Comparison of ENCODE assay signal across 8 cellular contexts in genomic region chr20:17505664-17506517, GRCh38. TPM values are rescaled to one million over a fixed set of nuclear protein-coding genes. Genes with fewer than 3 reads are reported as not detected.
A peak's percentile ranks its signal among the peaks of the same experiment; 100 is the strongest.
DNase-seq lines count a peak whose midpoint lies in the region; ATAC-seq lines count a peak whose summit lies in the region.

No MANE protein-coding gene starts in this region.

- H3K27ac ChIP-seq in iPS-20b (ENCODE audit: low read length) = no peak overlapping the region

- peak overlapping the region; percentile 18 for H3K27ac Mint-ChIP-seq in activated naive CD4-positive, alpha-beta T cell treated with anti-CD3 and anti-CD28 coated beads for 36 hours

- H3K4me3 Mint-ChIP-seq in activated naive CD4-positive, alpha-beta T cell treated with anti-CD3 and anti-CD28 coated beads for 36 hours = peak overlapping the region; percentile 73

- H3K27me3 ChIP-seq in MG63 (no peaks in the 10 kb centered on the region), iPS-20b (ENCODE audit: insufficient read depth, low read length) (peaks cover 7% of the 10 kb centered on the region)

- H3K9ac ChIP-seq in ES-I3 (ENCODE audit: low read depth, low read length) (peak overlapping the region; percentile 50; the same call in 1 of the 2 replicates), iPS-20b (ENCODE audit: low read depth, low read length) (peak overlapping the region; percentile 37; the same call in 1 of the 2 replicates)

- DNase-seq in MG63 (peak; percentile 48), DMS53 (lab: John Stamatoyannopoulos, UW) (no peak), GM19240 (ENCODE audit: insufficient read length, low spot score) (no peak)
- DNase-seq in activated naive CD4-positive, alpha-beta T cell treated with anti-CD3 and anti-CD28 coated beads for 36 hours = peak; percentile 66
- DNase-seq in stimulated activated CD8-positive, alpha-beta memory T cell treated with anti-CD3 and anti-CD28 coated beads, Interleukin-12 subunit alpha, Interleukin-12 subunit beta, amount 100 ng/mL, for 4 hours (ENCODE audit: low read depth) = peak; percentile 54

- H3K36me3 Mint-ChIP-seq in activated naive CD4-positive, alpha-beta T cell treated with anti-CD3 and anti-CD28 coated beads for 36 hours (ENCODE audit: low read depth) = no peaks in the 10 kb centered on the region

- H3K4me1 ChIP-seq in ES-I3 (ENCODE audit: insufficient read depth, low read length) = peaks cover 5% of the 10 kb centered on the region; the same call in 1 of the 2 replicates
- no peaks in the 10 kb centered on the region for H3K4me1 ChIP-seq in iPS-20b (ENCODE audit: insufficient read depth, low read length)

- CTCF ChIA-PET in activated naive CD4-positive, alpha-beta T cell treated with anti-CD3 and anti-CD28 coated beads for 36 hours (lab: Charles Lee) = interaction anchor here (0.7 to 3.1 kb wide), 25 partner anchors 8 to 704 kb away, joined by 3 to 17 read pairs (median 6); partner anchors contain the start of genes BFSP1, DSTN and RRBP1

- intact Hi-C loops in activated naive CD4-positive, alpha-beta T cell treated with anti-CD3 and anti-CD28 coated beads for 36 hours (cut with micrococcal nuclease) = loop anchor here (1.0 to 2.0 kb wide), 5 partner anchors 65 to 770 kb away; partner anchors contain the start of gene DSTN

- no peak overlapping the region for H3K4me3 ChIP-seq in MG63
- H3K4me3 ChIP-seq in iPS-20b (ENCODE audit: low read length) = peak overlapping the region; percentile 51; the same call in 1 of the 2 replicates

- no peak for ATAC-seq in GM18861 (IDR thresholded peaks at IDR 0.05; ENCODE audit: unreplicated experiment)

- H3K4me1 Mint-ChIP-seq in activated naive CD4-positive, alpha-beta T cell treated with anti-CD3 and anti-CD28 coated beads for 36 hours (ENCODE audit: low read depth) = peaks cover 19% of the 10 kb centered on the region

- no peaks in the 10 kb centered on the region for H3K27me3 Mint-ChIP-seq in activated naive CD4-positive, alpha-beta T cell treated with anti-CD3 and anti-CD28 coated beads for 36 hours (ENCODE audit: low read depth)

- no peaks in the 10 kb centered on the region for H3K9me3 Mint-ChIP-seq in activated naive CD4-positive, alpha-beta T cell treated with anti-CD3 and anti-CD28 coated beads for 36 hours

- H3K9me3 ChIP-seq in ES-I3 (ENCODE audit: control insufficient read depth, insufficient read depth, low read length) = no peaks in the 10 kb centered on the region
- H3K9me3 ChIP-seq in MG63 = no peaks in the 10 kb centered on the region
- no peaks in the 10 kb centered on the region for H3K9me3 ChIP-seq in iPS-20b (ENCODE audit: insufficient read depth, low read depth, low read length)

- H3K36me3 ChIP-seq in ES-I3 (ENCODE audit: insufficient read depth, low read length) (no peaks in the 10 kb centered on the region), MG63 (no peaks in the 10 kb centered on the region), iPS-20b (ENCODE audit: insufficient read depth, low read depth, low read length) (no peaks in the 10 kb centered on the region)

RNA-seq across cellular contexts. Expression of gene BFSP1, which starts 25.3 kb away (rescaled TPM):
- total RNA-seq in MG63 (2014; rRNA removed; shearing (Covaris generic); ENCODE audit: low replicate concordance) = 0.99 and 2.3 TPM in 2 replicates
- total RNA-seq in activated naive CD4-positive, alpha-beta T cell treated with anti-CD3 and anti-CD28 coated beads for 36 hours = under 1 TPM in 1 of 2 experiments, not detected in 1; 0.19 TPM

Comparison
In these comparisons a context has a peak if more than half of its experiments do, and no peak if none do; other contexts are left out.
1. DNase-seq: peak in MG63 (single experiment), activated naive CD4-positive, alpha-beta T cell treated with anti-CD3 and anti-CD28 coated beads for 36 hours (single experiment) and stimulated activated CD8-positive, alpha-beta memory T cell treated with anti-CD3 and anti-CD28 coated beads, Interleukin-12 subunit alpha, Interleukin-12 subunit beta, amount 100 ng/mL, for 4 hours (single experiment); none in DMS53 (single experiment) and GM19240 (single experiment).